ENCODE assay signal across 1 cellular context in genomic region chr3:11212301-11212613, GRCh38.
TF ChIP-seq lines count a peak whose summit lies in the region.

No MANE protein-coding gene starts in this region.

TF ChIP-seq in GM23338, 12 proteins besides CTCF, POLR2A, EP300 and RAD21 (continued from another document):
- TF ChIP-seq, protein P1, sequence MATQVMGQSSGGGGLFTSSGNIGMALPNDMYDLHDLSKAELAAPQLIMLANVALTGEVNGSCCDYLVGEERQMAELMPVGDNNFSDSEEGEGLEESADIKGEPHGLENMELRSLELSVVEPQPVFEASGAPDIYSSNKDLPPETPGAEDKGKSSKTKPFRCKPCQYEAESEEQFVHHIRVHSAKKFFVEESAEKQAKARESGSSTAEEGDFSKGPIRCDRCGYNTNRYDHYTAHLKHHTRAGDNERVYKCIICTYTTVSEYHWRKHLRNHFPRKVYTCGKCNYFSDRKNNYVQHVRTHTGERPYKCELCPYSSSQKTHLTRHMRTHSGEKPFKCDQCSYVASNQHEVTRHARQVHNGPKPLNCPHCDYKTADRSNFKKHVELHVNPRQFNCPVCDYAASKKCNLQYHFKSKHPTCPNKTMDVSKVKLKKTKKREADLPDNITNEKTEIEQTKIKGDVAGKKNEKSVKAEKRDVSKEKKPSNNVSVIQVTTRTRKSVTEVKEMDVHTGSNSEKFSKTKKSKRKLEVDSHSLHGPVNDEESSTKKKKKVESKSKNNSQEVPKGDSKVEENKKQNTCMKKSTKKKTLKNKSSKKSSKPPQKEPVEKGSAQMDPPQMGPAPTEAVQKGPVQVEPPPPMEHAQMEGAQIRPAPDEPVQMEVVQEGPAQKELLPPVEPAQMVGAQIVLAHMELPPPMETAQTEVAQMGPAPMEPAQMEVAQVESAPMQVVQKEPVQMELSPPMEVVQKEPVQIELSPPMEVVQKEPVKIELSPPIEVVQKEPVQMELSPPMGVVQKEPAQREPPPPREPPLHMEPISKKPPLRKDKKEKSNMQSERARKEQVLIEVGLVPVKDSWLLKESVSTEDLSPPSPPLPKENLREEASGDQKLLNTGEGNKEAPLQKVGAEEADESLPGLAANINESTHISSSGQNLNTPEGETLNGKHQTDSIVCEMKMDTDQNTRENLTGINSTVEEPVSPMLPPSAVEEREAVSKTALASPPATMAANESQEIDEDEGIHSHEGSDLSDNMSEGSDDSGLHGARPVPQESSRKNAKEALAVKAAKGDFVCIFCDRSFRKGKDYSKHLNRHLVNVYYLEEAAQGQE (IDR thresholded peaks at IDR 0.05; ENCODE audit: unreplicated experiment), result no peak
- TF ChIP-seq, protein P2, sequence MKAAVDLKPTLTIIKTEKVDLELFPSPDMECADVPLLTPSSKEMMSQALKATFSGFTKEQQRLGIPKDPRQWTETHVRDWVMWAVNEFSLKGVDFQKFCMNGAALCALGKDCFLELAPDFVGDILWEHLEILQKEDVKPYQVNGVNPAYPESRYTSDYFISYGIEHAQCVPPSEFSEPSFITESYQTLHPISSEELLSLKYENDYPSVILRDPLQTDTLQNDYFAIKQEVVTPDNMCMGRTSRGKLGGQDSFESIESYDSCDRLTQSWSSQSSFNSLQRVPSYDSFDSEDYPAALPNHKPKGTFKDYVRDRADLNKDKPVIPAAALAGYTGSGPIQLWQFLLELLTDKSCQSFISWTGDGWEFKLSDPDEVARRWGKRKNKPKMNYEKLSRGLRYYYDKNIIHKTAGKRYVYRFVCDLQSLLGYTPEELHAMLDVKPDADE (IDR thresholded peaks at IDR 0.05), result no peak
- TF ChIP-seq EZH2 (IDR thresholded peaks at IDR 0.05; ENCODE audit: low read depth, unreplicated experiment), result no peak
- no peak for TF ChIP-seq ZNF331 (CRISPR knock-in tag; IDR thresholded peaks at IDR 0.05; ENCODE audit: low read depth)
